In genomic region chr7:147858421-147858820, GRCh38 we compare ENCODE assay signal across 18 cellular contexts.
A peak's percentile ranks its signal among the peaks of the same experiment; 100 is the strongest.
DNase-seq lines count a peak whose midpoint lies in the region; ATAC-seq and TF ChIP-seq lines count a peak whose summit lies in the region.
"Had no signal": no experiment of that assay in that cellular context is flagged by ENCODE, and none has a peak within 500 bp of the region (broad histone marks: within the 10 kb centered on the region; RNA-seq: fewer than 3 reads in every experiment).

No MANE protein-coding gene starts in this region.

- H3K4me1 ChIP-seq in SK-N-SH (ENCODE audit: control insufficient read depth in 1 of 2, insufficient read depth in 2 of 2, low read depth in 1 of 2, low read length in 1 of 2): peaks cover 0 to 25% of the 10 kb centered on the region in 2 experiments; a peak in 2 of 4 replicates
- H3K4me1 ChIP-seq in endodermal cell (ENCODE audit: control insufficient read depth, insufficient read depth, low read length): peaks cover 3% of the 10 kb centered on the region
- H3K4me1 ChIP-seq: A549, BLaER1 had no signal

- no peaks in the 10 kb centered on the region for H4K20me1 ChIP-seq in SK-N-SH (ENCODE audit: insufficient read depth)
- H4K20me1 ChIP-seq: BLaER1 had no signal

- peak overlapping the region; percentile 2; the same call in 1 of the 2 replicates for H3K4me2 ChIP-seq in SK-N-SH
- H3K4me2 ChIP-seq: A549, BLaER1 had no signal

- H3K9ac ChIP-seq in SK-N-SH: peak overlapping the region; percentile 7; the same call in 1 of the 2 replicates
- H3K9ac ChIP-seq in endodermal cell (ENCODE audit: extremely low read depth, low read length, poor library complexity, severe bottlenecking): no peak overlapping the region
- H3K9ac ChIP-seq: BLaER1 had no signal

- no peak for TF ChIP-seq RAD21 in SK-N-SH (IDR thresholded peaks at IDR 0.05; ENCODE audit: low read length)

- no peaks in the 10 kb centered on the region for H3K36me3 Mint-ChIP-seq in endodermal cell (ENCODE audit: low read depth)
- H3K36me3 Mint-ChIP-seq in chondrocyte (ENCODE audit: low read depth): no peaks in the 10 kb centered on the region
- H3K36me3 Mint-ChIP-seq: CD14-positive monocyte; CD4-positive, alpha-beta memory T cell had no signal

- no peaks in the 10 kb centered on the region for H3K36me3 ChIP-seq in SK-N-SH (replicated peaks in 1 of 2; ENCODE audit: control insufficient read depth in 1 of 2, insufficient read depth in 2 of 2, low read length in 1 of 2)
- H3K36me3 ChIP-seq in endodermal cell (ENCODE audit: control insufficient read depth, insufficient read depth, low read length): no peaks in the 10 kb centered on the region
- H3K36me3 ChIP-seq: BLaER1 had no signal

- no peak overlapping the region for H2AFZ ChIP-seq in SK-N-SH (ENCODE audit: low read depth)

- no peak for TF ChIP-seq EP300 in SK-N-SH (IDR thresholded peaks at IDR 0.05; ENCODE audit: borderline replicate concordance in 1 of 2, low read depth in 1 of 2, low read length in 1 of 2)

- POLR2A ChIA-PET in SK-N-SH (lab: Yijun Ruan, JAX): interaction anchor here (0.5 kb wide), 1 partner anchor 8 kb away, joined by 3 read pairs; no protein-coding TSS in a partner anchor

- H3K27me3 ChIP-seq in SK-N-SH (ENCODE audit: insufficient read depth) (no peaks in the 10 kb centered on the region), endodermal cell (ENCODE audit: control insufficient read depth, insufficient read depth, low read length, poor library complexity, severe bottlenecking) (no peaks in the 10 kb centered on the region)
- H3K27me3 ChIP-seq: BLaER1 had no signal

- 69% methylated on average over 3 of the region's 3 CpGs for WGBS in SK-N-SH (ENCODE audit: low lambda C conversion rate)
- WGBS in endodermal cell (ENCODE audit: insufficient coverage in 1 of 2, insufficient read length in 1 of 2), 2 experiments: 91 to 100% methylated on average over 2 to 3 of the region's 3 CpGs

- peak overlapping the region in 1 of 2 experiments; percentile 68; a peak in 2 of 4 replicates for H3K27ac ChIP-seq in SK-N-SH (ENCODE audit: low read depth in 2 of 2, low read length in 1 of 2)
- H3K27ac ChIP-seq in endodermal cell (ENCODE audit: low read depth, low read length): no peak overlapping the region
- H3K27ac ChIP-seq: 22Rv1, A549, BLaER1 had no signal

- H3K4me3 ChIP-seq in SK-N-SH (ENCODE audit: low read depth in 2 of 2, low read length in 1 of 2) (no peak overlapping the region), endodermal cell (ENCODE audit: low read length) (no peak overlapping the region)
- H3K4me3 ChIP-seq: A549, BLaER1 had no signal

- no peaks in the 10 kb centered on the region for H3K27me3 Mint-ChIP-seq in endodermal cell (ENCODE audit: insufficient read depth)
- H3K27me3 Mint-ChIP-seq in chondrocyte (ENCODE audit: low read depth): no peaks in the 10 kb centered on the region
- H3K27me3 Mint-ChIP-seq: CD4-positive, alpha-beta memory T cell had no signal

- peak; percentile 20 for DNase-seq in DMS 273 (lab: John Stamatoyannopoulos, UW; ENCODE audit: unreplicated experiment)
- DNase-seq in DMS 273 treated with DMSO at 0.1 percent for 48 hours (lab: John Stamatoyannopoulos, UW): no peak
- no peak for DNase-seq in SK-N-SH
- DNase-seq in endodermal cell: no peak
- DNase-seq in left cardiac atrium: no peak
- DNase-seq in kidney glomerular epithelial cell (lab: John Stamatoyannopoulos, UW): no peak
- no peak for DNase-seq in chondrocyte (ENCODE audit: low spot score)
- DNase-seq: CD4-positive, alpha-beta memory T cell; DMS79; GF-D8; H7; KG1 had no signal

- no peaks in the 10 kb centered on the region for H3K9me2 ChIP-seq in SK-N-SH

- H3K79me2 ChIP-seq in SK-N-SH (ENCODE audit: insufficient read depth): no peaks in the 10 kb centered on the region

- no peak for ATAC-seq in HG03520 (IDR thresholded peaks at IDR 0.05; ENCODE audit: unreplicated experiment)
- ATAC-seq in left cardiac atrium: no peak
- ATAC-seq: A549, HCT116 had no signal

- H3K9me3 ChIP-seq in SK-N-SH (no peaks in the 10 kb centered on the region), endodermal cell (ENCODE audit: control insufficient read depth, low read length) (peaks cover 5% of the 10 kb centered on the region)
- H3K9me3 ChIP-seq: A549, BLaER1 had no signal

- H3F3A ChIP-seq in SK-N-SH (replicated peaks; ENCODE audit: insufficient read depth): peaks cover 28% of the 10 kb centered on the region

- intact Hi-C loops in left cardiac atrium (cut with DNase I): no loop called here

- H3K27ac Mint-ChIP-seq in endodermal cell (peak overlapping the region; percentile 18), chondrocyte (ENCODE audit: unreplicated experiment) (no peak overlapping the region)
- H3K27ac Mint-ChIP-seq: CD14-positive monocyte; CD4-positive, alpha-beta memory T cell had no signal

- H3K9me3 Mint-ChIP-seq in endodermal cell: peaks cover 5% of the 10 kb centered on the region
- peaks cover 5% of the 10 kb centered on the region for H3K9me3 Mint-ChIP-seq in chondrocyte (ENCODE audit: low read depth)

- CTCF ChIA-PET in SK-N-SH (lab: Yijun Ruan, JAX): interaction anchor here (1.8 kb wide), 1 partner anchor 15 kb away, joined by 4 read pairs; no protein-coding TSS in a partner anchor

- H3K4me3 Mint-ChIP-seq in endodermal cell (no peak overlapping the region), chondrocyte (ENCODE audit: unreplicated experiment) (no peak overlapping the region)
- H3K4me3 Mint-ChIP-seq: CD14-positive monocyte; CD4-positive, alpha-beta memory T cell had no signal

- H3K4me1 Mint-ChIP-seq in endodermal cell: peaks cover 10% of the 10 kb centered on the region
- H3K4me1 Mint-ChIP-seq in chondrocyte (ENCODE audit: low read depth): no peaks in the 10 kb centered on the region
- H3K4me1 Mint-ChIP-seq: CD14-positive monocyte; CD4-positive, alpha-beta memory T cell had no signal

- no peak for TF ChIP-seq CTCF in SK-N-SH (IDR thresholded peaks at IDR 0.05)
- TF ChIP-seq CTCF in endodermal cell (conservative IDR thresholded peaks at IDR 0.05): no peak
- no peak for TF ChIP-seq CTCF in chondrocyte (IDR thresholded peaks at IDR 0.05)

TF ChIP-seq in SK-N-SH, 30 proteins besides CTCF, POLR2A, EP300 and RAD21:
- TF ChIP-seq FOSL2 (IDR thresholded peaks at IDR 0.05; ENCODE audit: borderline replicate concordance, low read depth): no peak
- no peak for TF ChIP-seq POLR2AphosphoS5 (IDR thresholded peaks at IDR 0.05; ENCODE audit: low read depth, low read length)
